ENCODE assay signal across 8 cellular contexts in the genomic region with DNA sequence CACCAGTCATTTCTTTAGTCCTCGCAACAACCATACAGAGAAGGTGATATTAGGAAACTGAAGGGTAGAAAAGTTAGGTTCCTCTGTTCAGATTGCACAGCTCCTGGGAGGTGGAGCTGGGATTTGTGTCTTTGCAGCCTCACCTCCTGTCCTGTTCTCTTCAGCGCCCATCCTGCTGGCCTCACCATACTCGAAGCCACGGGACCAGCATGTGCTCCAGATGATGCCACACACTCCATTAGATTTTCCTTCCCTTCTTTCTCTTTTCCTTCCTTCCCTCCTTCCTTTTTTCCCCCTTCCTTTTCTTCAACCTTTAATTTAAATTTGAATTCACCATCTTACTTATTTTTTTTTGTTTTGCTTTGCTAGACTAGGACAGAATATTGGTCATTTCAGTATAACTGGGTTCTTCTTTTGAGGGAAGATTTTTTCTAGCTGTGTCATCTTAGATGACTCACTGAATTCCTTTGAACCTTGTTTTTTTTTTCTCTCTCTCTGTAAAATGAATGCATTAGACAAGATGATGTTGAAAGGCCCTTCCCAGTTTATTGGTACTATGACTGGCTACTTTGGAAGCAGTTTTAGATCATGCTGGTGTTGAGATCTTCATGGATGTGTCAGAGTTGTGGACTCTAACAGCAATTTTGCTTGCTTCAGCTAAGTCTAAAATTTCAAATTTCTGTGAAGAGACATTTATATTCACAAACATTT.
DNase-seq lines count a peak whose midpoint lies in the region; TF ChIP-seq lines count a peak whose summit lies in the region.
"Had no signal": no experiment of that assay in that cellular context is flagged by ENCODE, and none has a peak within 500 bp of the region (broad histone marks: within the 10 kb centered on the region; RNA-seq: fewer than 3 reads in every experiment).

No MANE protein-coding gene starts in this region.

- peaks cover 4% of the 10 kb centered on the region for H3K9me3 Mint-ChIP-seq in type B pancreatic cell

- H3K4me3 ChIP-seq in fibroblast of villous mesenchyme (ENCODE audit: low read depth, low read length), result no peak overlapping the region

- H3K27me3 Mint-ChIP-seq in type B pancreatic cell, result no peaks in the 10 kb centered on the region

- DNase-seq in HCEC 1CT, result peak; percentile 91
- DNase-seq in SW480 (ENCODE audit: low spot score), result peak; percentile 57
- DNase-seq in fibroblast of villous mesenchyme (ENCODE audit: low read depth), result peak; percentile 77
- DNase-seq in type B pancreatic cell (ENCODE audit: extremely low spot score, unreplicated experiment), result no peak
- DNase-seq in NCI-H748 treated with DMSO at 0.1 percent for 48 hours (lab: John Stamatoyannopoulos, UW), result no peak
- no peak for DNase-seq in NCI-H2171 (lab: John Stamatoyannopoulos, UW)
- DNase-seq in HT-29 (ENCODE audit: low spot score), result no peak
- DNase-seq: activated naive CD4-positive, alpha-beta T cell had no signal

- peak overlapping the region; percentile 2 for H3K27ac Mint-ChIP-seq in type B pancreatic cell

- H3K36me3 Mint-ChIP-seq in type B pancreatic cell, result no peaks in the 10 kb centered on the region

- no peak overlapping the region for H3K4me3 Mint-ChIP-seq in type B pancreatic cell

- peaks cover 5% of the 10 kb centered on the region for H3K4me1 Mint-ChIP-seq in type B pancreatic cell (ENCODE audit: unreplicated experiment)

- TF ChIP-seq CTCF in fibroblast of villous mesenchyme (IDR thresholded peaks at IDR 0.05; ENCODE audit: insufficient read depth, low read depth, low read length), result no peak
- no peak for TF ChIP-seq CTCF in type B pancreatic cell (conservative IDR thresholded peaks at IDR 0.05)

Comparison
In these comparisons a context has a peak if more than half of its experiments do, and no peak if none do; other contexts are left out.
1. DNase-seq: peak in HCEC 1CT (single experiment), SW480 (single experiment) and fibroblast of villous mesenchyme (single experiment); none in type B pancreatic cell (single experiment), NCI-H748 treated with DMSO at 0.1 percent for 48 hours (single experiment), NCI-H2171 (single experiment) and HT-29 (single experiment).